ENCODE assay signal across 1 cellular context in genomic region chr2:230658577-230658876, GRCh38.
TF ChIP-seq lines count a peak whose summit lies in the region.

No MANE protein-coding gene starts in this region.

TF ChIP-seq in HepG2, 621 proteins besides CTCF, POLR2A, EP300 and RAD21 (continued from another document):
- TF ChIP-seq PRDM10 (CRISPR knock-in tag; IDR thresholded peaks at IDR 0.05; ENCODE audit: low read depth) (no peak), ZNF382 (CRISPR knock-in tag; IDR thresholded peaks at IDR 0.05; ENCODE audit: borderline replicate concordance) (no peak), ZNF660 (CRISPR knock-in tag; IDR thresholded peaks at IDR 0.05; ENCODE audit: borderline replicate concordance, low read depth) (no peak), GATAD2A (CRISPR knock-in tag; IDR thresholded peaks at IDR 0.05) (no peak)
TF ChIP-seq in HepG2: peak in this region for 0.
